29 cellular contexts compared by ENCODE assay signal in genomic region chr2:77192811-77193289, GRCh38.
"Had no signal": no experiment of that assay in that cellular context is flagged by ENCODE, and none has a peak within 500 bp of the region (broad histone marks: within the 10 kb centered on the region; RNA-seq: fewer than 3 reads in every experiment).

No MANE protein-coding gene starts in this region.

- H3K36me3 ChIP-seq: adrenal gland, brain microvascular endothelial cell, breast epithelium had no signal

- H3K27ac ChIP-seq: adrenal gland, body of pancreas, brain microvascular endothelial cell, breast epithelium, VCaP had no signal

- H3K27me3 ChIP-seq: adrenal gland, body of pancreas, brain microvascular endothelial cell, breast epithelium had no signal

- H3K9me3 ChIP-seq: adrenal gland, body of pancreas, breast epithelium had no signal

- H3K4me1 ChIP-seq: adrenal gland, body of pancreas, breast epithelium had no signal

- H3K4me3 ChIP-seq: adrenal gland, body of pancreas, breast epithelium had no signal

- DNase-seq: activated B cell treated with CpG ODN at 0.5 μM for 24 hours; activated CD4-positive, alpha-beta memory T cell treated with anti-CD3 and anti-CD28 coated beads for 36 hours; activated CD4-positive, alpha-beta T cell treated with anti-CD3 and anti-CD28 coated beads for 4 hours; activated CD4-positive, alpha-beta T cell treated with anti-CD3 and anti-CD28 coated beads, Interleukin-2, amount 10 ng/mL, durations not matched to agents 24 days and 14 days; activated CD4-positive, alpha-beta T cell treated with anti-CD3 and anti-CD28 coated beads, Interleukin-2, amount 50 U/mL, for 1 hour; activated CD4-positive, alpha-beta T cell treated with anti-CD3 and anti-CD28 coated beads, Interleukin-2, amount 50 U/mL, for 4 hours; activated CD4-positive, CD25-positive, alpha-beta regulatory T cell treated with anti-CD3 and anti-CD28 coated beads, Interleukin-2, amount 50 U/mL, for 72 hours; activated CD8-positive, alpha-beta memory T cell treated with anti-CD3 and anti-CD28 coated beads, Interleukin-2, amount 50 U/mL, for 4 hours; activated CD8-positive, alpha-beta T cell treated with anti-CD3 and anti-CD28 coated beads for 36 hours; activated effector memory CD4-positive, alpha-beta T cell treated with anti-CD3 and anti-CD28 coated beads, Interleukin-2, amount 50 U/mL, for 16 hours; activated gamma-delta T cell treated with Interleukin-2 at 50 U/mL for 16 hours; activated naive CD4-positive, alpha-beta T cell; activated naive CD4-positive, alpha-beta T cell treated with anti-CD3 and anti-CD28 coated beads for 36 hours; activated naive CD4-positive, alpha-beta T cell treated with anti-CD3 and anti-CD28 coated beads, Interleukin-2, amount 50 U/mL, for 16 hours; activated naive CD8-positive, alpha-beta T cell treated with anti-CD3 and anti-CD28 coated beads for 36 hours; activated T-cell treated with anti-CD3 and anti-CD28 coated beads for 4 hours; activated T-cell treated with anti-CD3 and anti-CD28 coated beads, Interleukin-2, amount 50 U/mL, for 1 hour; activated T-cell treated with anti-CD3 and anti-CD28 coated beads, Interleukin-2, amount 50 U/mL, for 4 hours; activated T-cell treated with anti-CD3 and anti-CD28 coated beads, Interleukin-2, amount 50 U/mL, for 72 hours; adrenal gland; amniotic stem cell; aorta; body of pancreas; brain microvascular endothelial cell; central memory CD4-positive, alpha-beta T cell; T-helper 2 cell; T-helper 9 cell had no signal
